ENCODE assay signal across 13 cellular contexts in the genomic region with DNA sequence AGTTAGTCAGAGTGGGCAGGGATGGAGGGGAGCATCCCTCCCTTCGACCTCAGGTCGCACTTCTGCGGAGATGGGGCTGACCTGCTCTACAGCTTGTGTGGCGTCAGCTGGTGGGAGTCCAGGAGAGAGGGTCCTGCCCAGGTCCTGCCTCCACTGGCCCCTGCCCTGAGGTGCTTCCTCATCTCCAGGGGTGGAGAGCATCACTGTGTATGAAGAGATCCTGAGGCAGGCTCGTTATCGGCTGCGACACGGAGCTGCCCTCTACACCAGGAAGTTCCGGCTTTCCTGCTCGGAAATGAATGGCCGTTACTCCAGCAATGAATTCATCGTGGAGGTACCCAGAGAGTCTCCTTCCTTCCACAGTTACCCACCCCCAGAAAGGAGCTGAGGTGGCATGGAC. TPM values are rescaled to one million over a fixed set of nuclear protein-coding genes. Genes with fewer than 3 reads are reported as not detected.
DNase-seq lines count a peak whose midpoint lies in the region; ATAC-seq and TF ChIP-seq lines count a peak whose summit lies in the region.
"Had no signal": no experiment of that assay in that cellular context is flagged by ENCODE, and none has a peak within 500 bp of the region (broad histone marks: within the 10 kb centered on the region; RNA-seq: fewer than 3 reads in every experiment).

No MANE protein-coding gene starts in this region.

- H3K9me3 Mint-ChIP-seq in endothelial cell (ENCODE audit: unreplicated experiment) (no peaks in the 10 kb centered on the region), nephron progenitor cell (no peaks in the 10 kb centered on the region)
- H3K9me3 Mint-ChIP-seq in stimulated activated effector memory CD8-positive, alpha-beta T cell treated with anti-CD3 and anti-CD28 coated beads, Interleukin-12 subunit alpha, Interleukin-12 subunit beta, amount 100 ng/mL, for 72 hours: no peaks in the 10 kb centered on the region
- H3K9me3 Mint-ChIP-seq: CD4-positive, alpha-beta T cell had no signal

- H3K4me1 Mint-ChIP-seq in endothelial cell (ENCODE audit: unreplicated experiment) (peaks cover 21% of the 10 kb centered on the region), nephron progenitor cell (peaks cover 5% of the 10 kb centered on the region)
- peaks cover 11% of the 10 kb centered on the region for H3K4me1 Mint-ChIP-seq in stimulated activated effector memory CD8-positive, alpha-beta T cell treated with anti-CD3 and anti-CD28 coated beads, Interleukin-12 subunit alpha, Interleukin-12 subunit beta, amount 100 ng/mL, for 72 hours

- DNase-seq in endothelial cell (ENCODE audit: low spot score) (no peak), omental fat pad (ENCODE audit: low spot score) (no peak), nephron progenitor cell (no peak), H4 (ENCODE audit: low spot score) (no peak), NK-92 (lab: John Stamatoyannopoulos, UW; ENCODE audit: unreplicated experiment) (no peak)
- DNase-seq in stimulated activated effector memory CD8-positive, alpha-beta T cell treated with anti-CD3 and anti-CD28 coated beads, Interleukin-12 subunit alpha, Interleukin-12 subunit beta, amount 100 ng/mL, for 72 hours (ENCODE audit: low spot score in 2 of 2): no peak
- DNase-seq: ACHN; BE2C; C1 segment of cervical spinal cord; Caco-2; CD4-positive, alpha-beta T cell; DMS79 treated with DMSO at 0.1 percent for 48 hours; GF-D8 had no signal

- ATAC-seq in omental fat pad (ENCODE audit: low FRiP score): peak; percentile 20
- ATAC-seq in stimulated activated effector memory CD8-positive, alpha-beta T cell treated with anti-CD3 and anti-CD28 coated beads, Interleukin-12 subunit alpha, Interleukin-12 subunit beta, amount 100 ng/mL, for 72 hours: no peak

- H3K27me3 Mint-ChIP-seq in endothelial cell (ENCODE audit: unreplicated experiment) (no peaks in the 10 kb centered on the region), nephron progenitor cell (ENCODE audit: low read depth, poor library complexity) (no peaks in the 10 kb centered on the region)
- H3K27me3 Mint-ChIP-seq: CD4-positive, alpha-beta T cell had no signal

- peaks cover 48% of the 10 kb centered on the region for H3K36me3 Mint-ChIP-seq in endothelial cell (ENCODE audit: low read depth, unreplicated experiment)
- H3K36me3 Mint-ChIP-seq in stimulated activated effector memory CD8-positive, alpha-beta T cell treated with anti-CD3 and anti-CD28 coated beads, Interleukin-12 subunit alpha, Interleukin-12 subunit beta, amount 100 ng/mL, for 72 hours: peaks cover 98% of the 10 kb centered on the region
- H3K36me3 Mint-ChIP-seq in nephron progenitor cell (ENCODE audit: low read depth): peaks cover 62% of the 10 kb centered on the region

- TF ChIP-seq CTCF in endothelial cell (IDR thresholded peaks at IDR 0.05; ENCODE audit: unreplicated experiment): no peak
- TF ChIP-seq CTCF in omental fat pad (IDR thresholded peaks at IDR 0.05): no peak
- no peak for TF ChIP-seq CTCF in nephron progenitor cell (IDR thresholded peaks at IDR 0.05)

- H3K27ac Mint-ChIP-seq in endothelial cell (ENCODE audit: unreplicated experiment) (no peak overlapping the region), nephron progenitor cell (no peak overlapping the region)
- H3K27ac Mint-ChIP-seq in stimulated activated effector memory CD8-positive, alpha-beta T cell treated with anti-CD3 and anti-CD28 coated beads, Interleukin-12 subunit alpha, Interleukin-12 subunit beta, amount 100 ng/mL, for 72 hours: peak overlapping the region; percentile 16
- H3K27ac Mint-ChIP-seq: CD4-positive, alpha-beta T cell had no signal

- H3K4me3 Mint-ChIP-seq in endothelial cell (ENCODE audit: unreplicated experiment) (peak overlapping the region; percentile 10), nephron progenitor cell (no peak overlapping the region)
- no peak overlapping the region for H3K4me3 Mint-ChIP-seq in stimulated activated effector memory CD8-positive, alpha-beta T cell treated with anti-CD3 and anti-CD28 coated beads, Interleukin-12 subunit alpha, Interleukin-12 subunit beta, amount 100 ng/mL, for 72 hours
- H3K4me3 Mint-ChIP-seq: CD4-positive, alpha-beta T cell had no signal

RNA-seq across cellular contexts. Expression of gene CLSTN3, which starts 20.2 kb away (rescaled TPM):
- total RNA-seq in endothelial cell (ENCODE audit: unreplicated experiment) (134 TPM), omental fat pad (10 to 100 TPM; 25.9 to 57.5 (median 44.8) TPM)
- total RNA-seq in H4 (2014; rRNA removed; shearing (Covaris generic)): 40.1 and 60.6 TPM in 2 replicates

RNA-seq across cellular contexts. Expression of gene RBP5, which starts 21.7 kb away (rescaled TPM):
- total RNA-seq in endothelial cell (ENCODE audit: unreplicated experiment) (1.0 TPM), omental fat pad (1 to 10 TPM; 1.0 to 3.0 (median 1.9) TPM)
- total RNA-seq in H4 (2014; rRNA removed; shearing (Covaris generic)): 0.88 TPM in 1 of 2 replicates, not detected in the other
- total RNA-seq: CD4-positive, alpha-beta T cell had no signal

RNA-seq across cellular contexts. Expression of gene PEX5, which starts 39.1 kb away (rescaled TPM):
- 22.2 TPM for total RNA-seq in endothelial cell (ENCODE audit: unreplicated experiment)
- 100 to 1,000 TPM in 1 of 4 donors, 10 to 100 TPM in 3; 33.1 to 116 (median 91.6) TPM for total RNA-seq in omental fat pad
- 27.6 and 39.2 TPM in 2 replicates for total RNA-seq in H4 (2014; rRNA removed; shearing (Covaris generic))

RNA-seq across cellular contexts. Expression of gene C1RL, which starts 41.3 kb away (rescaled TPM):
- 62.3 TPM for total RNA-seq in endothelial cell (ENCODE audit: unreplicated experiment)
- total RNA-seq in omental fat pad: 100 to 1,000 TPM in 2 of 4 donors, 10 to 100 TPM in 2; 85.9 to 126 (median 107) TPM
- 21.4 and 46.4 TPM in 2 replicates for total RNA-seq in H4 (2014; rRNA removed; shearing (Covaris generic))

RNA-seq across cellular contexts. Expression of gene C1R, which starts 58.1 kb away (rescaled TPM):
- total RNA-seq in endothelial cell (ENCODE audit: unreplicated experiment): 1.4 TPM
- 1,000 to 10,000 TPM in 1 of 4 donors, 100 to 1,000 TPM in 3; 571 to 1,080 (median 751) TPM for total RNA-seq in omental fat pad
- 71.4 and 104 TPM in 2 replicates for total RNA-seq in H4 (2014; rRNA removed; shearing (Covaris generic))
